In the genomic region with DNA sequence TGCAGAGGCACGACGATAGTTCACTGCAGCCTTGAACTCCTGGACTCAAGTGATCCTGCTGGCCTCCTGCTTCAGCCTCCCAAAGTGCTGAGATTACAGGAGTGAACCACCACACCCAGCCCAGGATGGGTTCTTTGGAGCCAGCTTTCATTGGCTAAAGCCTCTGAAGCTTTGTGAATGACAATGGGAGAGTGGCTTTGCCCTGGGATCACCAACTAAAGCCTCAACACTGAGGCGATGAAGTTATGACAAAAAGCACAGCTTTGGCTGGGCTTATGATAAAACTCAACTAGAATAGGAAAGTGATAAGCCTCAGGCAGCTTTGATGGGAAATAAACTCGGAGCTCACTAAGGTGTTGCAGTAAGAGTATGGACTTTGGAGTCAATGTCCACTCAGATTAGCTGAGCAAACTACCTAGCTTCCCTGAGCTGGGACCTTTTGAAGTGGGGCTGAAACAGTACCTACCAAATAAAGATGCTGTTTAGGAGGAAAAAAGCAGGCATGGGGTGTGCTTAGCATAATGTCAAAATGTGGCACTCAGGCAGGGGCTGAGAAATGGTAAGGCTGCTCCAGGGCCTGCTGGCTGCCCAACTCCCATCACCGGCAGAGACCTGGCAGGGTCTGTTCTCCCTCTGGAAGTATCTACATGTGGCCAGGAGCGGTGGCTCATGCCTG, we compare ENCODE assay signal across 1 cellular context.
TF ChIP-seq lines count a peak whose summit lies in the region.

No MANE protein-coding gene starts in this region.

TF ChIP-seq in HepG2, 621 proteins besides CTCF, POLR2A, EP300 and RAD21 (continued from another document and continues in another):
- peak; percentile 57; the same call in 1 of the 2 replicates for TF ChIP-seq TCF7 (IDR thresholded peaks at IDR 0.05; ENCODE audit: low read depth)
- TF ChIP-seq, protein P1, sequence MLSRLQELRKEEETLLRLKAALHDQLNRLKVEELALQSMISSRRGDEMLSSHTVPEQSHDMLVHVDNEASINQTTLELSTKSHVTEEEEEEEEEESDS (CRISPR knock-in tag; IDR thresholded peaks at IDR 0.05; ENCODE audit: borderline replicate concordance): no peak
- TF ChIP-seq, protein P2, sequence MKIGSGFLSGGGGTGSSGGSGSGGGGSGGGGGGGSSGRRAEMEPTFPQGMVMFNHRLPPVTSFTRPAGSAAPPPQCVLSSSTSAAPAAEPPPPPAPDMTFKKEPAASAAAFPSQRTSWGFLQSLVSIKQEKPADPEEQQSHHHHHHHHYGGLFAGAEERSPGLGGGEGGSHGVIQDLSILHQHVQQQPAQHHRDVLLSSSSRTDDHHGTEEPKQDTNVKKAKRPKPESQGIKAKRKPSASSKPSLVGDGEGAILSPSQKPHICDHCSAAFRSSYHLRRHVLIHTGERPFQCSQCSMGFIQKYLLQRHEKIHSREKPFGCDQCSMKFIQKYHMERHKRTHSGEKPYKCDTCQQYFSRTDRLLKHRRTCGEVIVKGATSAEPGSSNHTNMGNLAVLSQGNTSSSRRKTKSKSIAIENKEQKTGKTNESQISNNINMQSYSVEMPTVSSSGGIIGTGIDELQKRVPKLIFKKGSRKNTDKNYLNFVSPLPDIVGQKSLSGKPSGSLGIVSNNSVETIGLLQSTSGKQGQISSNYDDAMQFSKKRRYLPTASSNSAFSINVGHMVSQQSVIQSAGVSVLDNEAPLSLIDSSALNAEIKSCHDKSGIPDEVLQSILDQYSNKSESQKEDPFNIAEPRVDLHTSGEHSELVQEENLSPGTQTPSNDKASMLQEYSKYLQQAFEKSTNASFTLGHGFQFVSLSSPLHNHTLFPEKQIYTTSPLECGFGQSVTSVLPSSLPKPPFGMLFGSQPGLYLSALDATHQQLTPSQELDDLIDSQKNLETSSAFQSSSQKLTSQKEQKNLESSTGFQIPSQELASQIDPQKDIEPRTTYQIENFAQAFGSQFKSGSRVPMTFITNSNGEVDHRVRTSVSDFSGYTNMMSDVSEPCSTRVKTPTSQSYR (CRISPR knock-in tag; IDR thresholded peaks at IDR 0.05; ENCODE audit: borderline replicate concordance): no peak
- no peak for TF ChIP-seq PCBP1 (IDR thresholded peaks at IDR 0.05; ENCODE audit: borderline replicate concordance, low read depth, low read length)
- no peak for TF ChIP-seq RFX5 (IDR thresholded peaks at IDR 0.05; ENCODE audit: low read depth, low read length)
- no peak for TF ChIP-seq ZFYVE20 (CRISPR knock-in tag; IDR thresholded peaks at IDR 0.05; ENCODE audit: borderline replicate concordance, low read depth)
- no peak for TF ChIP-seq MED13 (CRISPR knock-in tag; IDR thresholded peaks at IDR 0.05)
- TF ChIP-seq PLRG1 (conservative IDR thresholded peaks at IDR 0.05): no peak
- TF ChIP-seq ZBTB3 (CRISPR knock-in tag; IDR thresholded peaks at IDR 0.05; ENCODE audit: borderline replicate concordance, low read depth): no peak
- no peak for TF ChIP-seq ZBTB21 (CRISPR knock-in tag; IDR thresholded peaks at IDR 0.05)
- no peak for TF ChIP-seq MTF1 (CRISPR knock-in tag; IDR thresholded peaks at IDR 0.05)
- TF ChIP-seq MTF2 (CRISPR knock-in tag; IDR thresholded peaks at IDR 0.05; ENCODE audit: borderline replicate concordance): no peak
- TF ChIP-seq KDM1A (CRISPR knock-in tag; IDR thresholded peaks at IDR 0.05): no peak
- TF ChIP-seq HOXA7 (CRISPR knock-in tag; IDR thresholded peaks at IDR 0.05): no peak
- no peak for TF ChIP-seq PCBP2 (optimal IDR thresholded peaks at IDR 0.05; ENCODE audit: low read depth, low read length, poor library complexity, severe bottlenecking)
- TF ChIP-seq FOXC1 (CRISPR knock-in tag; IDR thresholded peaks at IDR 0.05; ENCODE audit: borderline replicate concordance): no peak
- TF ChIP-seq, protein P3, sequence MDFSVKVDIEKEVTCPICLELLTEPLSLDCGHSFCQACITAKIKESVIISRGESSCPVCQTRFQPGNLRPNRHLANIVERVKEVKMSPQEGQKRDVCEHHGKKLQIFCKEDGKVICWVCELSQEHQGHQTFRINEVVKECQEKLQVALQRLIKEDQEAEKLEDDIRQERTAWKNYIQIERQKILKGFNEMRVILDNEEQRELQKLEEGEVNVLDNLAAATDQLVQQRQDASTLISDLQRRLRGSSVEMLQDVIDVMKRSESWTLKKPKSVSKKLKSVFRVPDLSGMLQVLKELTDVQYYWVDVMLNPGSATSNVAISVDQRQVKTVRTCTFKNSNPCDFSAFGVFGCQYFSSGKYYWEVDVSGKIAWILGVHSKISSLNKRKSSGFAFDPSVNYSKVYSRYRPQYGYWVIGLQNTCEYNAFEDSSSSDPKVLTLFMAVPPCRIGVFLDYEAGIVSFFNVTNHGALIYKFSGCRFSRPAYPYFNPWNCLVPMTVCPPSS (IDR thresholded peaks at IDR 0.05): no peak
- no peak for TF ChIP-seq AFF4 (CRISPR knock-in tag; IDR thresholded peaks at IDR 0.05)
- TF ChIP-seq SAFB2 (CRISPR knock-in tag; IDR thresholded peaks at IDR 0.05; ENCODE audit: borderline replicate concordance, low read depth): no peak; the same call in 1 of the 2 replicates
- peak; percentile 42 for TF ChIP-seq ZNF607 (CRISPR knock-in tag; IDR thresholded peaks at IDR 0.05; ENCODE audit: borderline replicate concordance)
- TF ChIP-seq MZF1 (CRISPR knock-in tag; IDR thresholded peaks at IDR 0.05; ENCODE audit: borderline replicate concordance): no peak
- no peak for TF ChIP-seq GRHL1 (CRISPR knock-in tag; conservative IDR thresholded peaks at IDR 0.05)
- TF ChIP-seq NFE2L1 (CRISPR knock-in tag; IDR thresholded peaks at IDR 0.05; ENCODE audit: borderline replicate concordance): no peak
- 0 out of 2 replicates have a peak, but pooled peaks have one; percentile 14 for TF ChIP-seq FIP1L1 (IDR thresholded peaks at IDR 0.05; ENCODE audit: borderline replicate concordance, insufficient read depth, low read depth, low read length)
- TF ChIP-seq FOXM1 (CRISPR knock-in tag; IDR thresholded peaks at IDR 0.05): no peak
- no peak; the same call in 1 of the 2 replicates for TF ChIP-seq ZMYM3 (CRISPR knock-in tag; IDR thresholded peaks at IDR 0.05)
- TF ChIP-seq, protein P4, sequence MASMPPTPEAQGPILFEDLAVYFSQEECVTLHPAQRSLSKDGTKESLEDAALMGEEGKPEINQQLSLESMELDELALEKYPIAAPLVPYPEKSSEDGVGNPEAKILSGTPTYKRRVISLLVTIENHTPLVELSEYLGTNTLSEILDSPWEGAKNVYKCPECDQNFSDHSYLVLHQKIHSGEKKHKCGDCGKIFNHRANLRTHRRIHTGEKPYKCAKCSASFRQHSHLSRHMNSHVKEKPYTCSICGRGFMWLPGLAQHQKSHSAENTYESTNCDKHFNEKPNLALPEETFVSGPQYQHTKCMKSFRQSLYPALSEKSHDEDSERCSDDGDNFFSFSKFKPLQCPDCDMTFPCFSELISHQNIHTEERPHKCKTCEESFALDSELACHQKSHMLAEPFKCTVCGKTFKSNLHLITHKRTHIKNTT (CRISPR knock-in tag; IDR thresholded peaks at IDR 0.05): no peak
- no peak; the same call in 1 of the 2 replicates for TF ChIP-seq TRAFD1 (CRISPR knock-in tag; IDR thresholded peaks at IDR 0.05; ENCODE audit: borderline replicate concordance)
- no peak for TF ChIP-seq NFKB2 (CRISPR knock-in tag; IDR thresholded peaks at IDR 0.05; ENCODE audit: borderline replicate concordance)
- TF ChIP-seq, protein P5, sequence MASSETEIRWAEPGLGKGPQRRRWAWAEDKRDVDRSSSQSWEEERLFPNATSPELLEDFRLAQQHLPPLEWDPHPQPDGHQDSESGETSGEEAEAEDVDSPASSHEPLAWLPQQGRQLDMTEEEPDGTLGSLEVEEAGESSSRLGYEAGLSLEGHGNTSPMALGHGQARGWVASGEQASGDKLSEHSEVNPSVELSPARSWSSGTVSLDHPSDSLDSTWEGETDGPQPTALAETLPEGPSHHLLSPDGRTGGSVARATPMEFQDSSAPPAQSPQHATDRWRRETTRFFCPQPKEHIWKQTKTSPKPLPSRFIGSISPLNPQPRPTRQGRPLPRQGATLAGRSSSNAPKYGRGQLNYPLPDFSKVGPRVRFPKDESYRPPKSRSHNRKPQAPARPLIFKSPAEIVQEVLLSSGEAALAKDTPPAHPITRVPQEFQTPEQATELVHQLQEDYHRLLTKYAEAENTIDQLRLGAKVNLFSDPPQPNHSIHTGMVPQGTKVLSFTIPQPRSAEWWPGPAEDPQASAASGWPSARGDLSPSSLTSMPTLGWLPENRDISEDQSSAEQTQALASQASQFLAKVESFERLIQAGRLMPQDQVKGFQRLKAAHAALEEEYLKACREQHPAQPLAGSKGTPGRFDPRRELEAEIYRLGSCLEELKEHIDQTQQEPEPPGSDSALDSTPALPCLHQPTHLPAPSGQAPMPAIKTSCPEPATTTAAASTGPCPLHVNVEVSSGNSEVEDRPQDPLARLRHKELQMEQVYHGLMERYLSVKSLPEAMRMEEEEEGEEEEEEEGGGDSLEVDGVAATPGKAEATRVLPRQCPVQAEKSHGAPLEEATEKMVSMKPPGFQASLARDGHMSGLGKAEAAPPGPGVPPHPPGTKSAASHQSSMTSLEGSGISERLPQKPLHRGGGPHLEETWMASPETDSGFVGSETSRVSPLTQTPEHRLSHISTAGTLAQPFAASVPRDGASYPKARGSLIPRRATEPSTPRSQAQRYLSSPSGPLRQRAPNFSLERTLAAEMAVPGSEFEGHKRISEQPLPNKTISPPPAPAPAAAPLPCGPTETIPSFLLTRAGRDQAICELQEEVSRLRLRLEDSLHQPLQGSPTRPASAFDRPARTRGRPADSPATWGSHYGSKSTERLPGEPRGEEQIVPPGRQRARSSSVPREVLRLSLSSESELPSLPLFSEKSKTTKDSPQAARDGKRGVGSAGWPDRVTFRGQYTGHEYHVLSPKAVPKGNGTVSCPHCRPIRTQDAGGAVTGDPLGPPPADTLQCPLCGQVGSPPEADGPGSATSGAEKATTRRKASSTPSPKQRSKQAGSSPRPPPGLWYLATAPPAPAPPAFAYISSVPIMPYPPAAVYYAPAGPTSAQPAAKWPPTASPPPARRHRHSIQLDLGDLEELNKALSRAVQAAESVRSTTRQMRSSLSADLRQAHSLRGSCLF (CRISPR knock-in tag; IDR thresholded peaks at IDR 0.05; ENCODE audit: borderline replicate concordance): no peak
- no peak for TF ChIP-seq TMF1 (CRISPR knock-in tag; IDR thresholded peaks at IDR 0.05; ENCODE audit: low read depth)
- TF ChIP-seq, protein P6, sequence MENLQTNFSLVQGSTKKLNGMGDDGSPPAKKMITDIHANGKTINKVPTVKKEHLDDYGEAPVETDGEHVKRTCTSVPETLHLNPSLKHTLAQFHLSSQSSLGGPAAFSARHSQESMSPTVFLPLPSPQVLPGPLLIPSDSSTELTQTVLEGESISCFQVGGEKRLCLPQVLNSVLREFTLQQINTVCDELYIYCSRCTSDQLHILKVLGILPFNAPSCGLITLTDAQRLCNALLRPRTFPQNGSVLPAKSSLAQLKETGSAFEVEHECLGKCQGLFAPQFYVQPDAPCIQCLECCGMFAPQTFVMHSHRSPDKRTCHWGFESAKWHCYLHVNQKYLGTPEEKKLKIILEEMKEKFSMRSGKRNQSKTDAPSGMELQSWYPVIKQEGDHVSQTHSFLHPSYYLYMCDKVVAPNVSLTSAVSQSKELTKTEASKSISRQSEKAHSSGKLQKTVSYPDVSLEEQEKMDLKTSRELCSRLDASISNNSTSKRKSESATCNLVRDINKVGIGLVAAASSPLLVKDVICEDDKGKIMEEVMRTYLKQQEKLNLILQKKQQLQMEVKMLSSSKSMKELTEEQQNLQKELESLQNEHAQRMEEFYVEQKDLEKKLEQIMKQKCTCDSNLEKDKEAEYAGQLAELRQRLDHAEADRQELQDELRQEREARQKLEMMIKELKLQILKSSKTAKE (CRISPR knock-in tag; IDR thresholded peaks at IDR 0.05; ENCODE audit: borderline replicate concordance): no peak
- no peak for TF ChIP-seq TSC22D2 (CRISPR knock-in tag; IDR thresholded peaks at IDR 0.05; ENCODE audit: borderline replicate concordance)
- no peak for TF ChIP-seq SMARCE1 (IDR thresholded peaks at IDR 0.05; ENCODE audit: borderline replicate concordance)
- no peak for TF ChIP-seq ZNF350 (CRISPR knock-in tag; IDR thresholded peaks at IDR 0.05; ENCODE audit: borderline replicate concordance, low read depth)
- no peak for TF ChIP-seq ZNF251 (CRISPR knock-in tag; IDR thresholded peaks at IDR 0.05)
